ENCODE assay signal across 21 cellular contexts in the genomic region with DNA sequence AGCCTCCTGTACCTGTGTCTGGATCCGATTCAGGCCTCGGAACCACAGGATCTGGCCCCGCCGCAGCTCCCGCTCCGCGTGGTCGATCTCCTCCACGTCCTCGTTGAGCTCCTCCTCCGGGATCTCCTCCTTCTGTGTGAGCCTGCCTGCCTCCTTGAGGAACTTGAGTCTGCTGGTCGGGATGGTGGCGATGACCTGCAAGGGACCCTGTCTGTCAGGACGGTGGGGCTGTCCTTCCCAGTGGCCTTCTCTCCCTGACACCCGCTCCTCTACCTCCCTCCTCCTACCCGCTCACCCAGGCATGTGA. TPM values are rescaled to one million over a fixed set of nuclear protein-coding genes. Genes with fewer than 3 reads are reported as not detected.
"Had no signal": no experiment of that assay in that cellular context is flagged by ENCODE, and none has a peak within 500 bp of the region (broad histone marks: within the 10 kb centered on the region; RNA-seq: fewer than 3 reads in every experiment).

No MANE protein-coding gene starts in this region.

- H3K27me3 Mint-ChIP-seq: activated CD4-positive, alpha-beta T cell treated with anti-CD3 and anti-CD28 coated beads, Interleukin-2, amount 10 ng/mL, durations not matched to agents 7 days and 5 days; naive B cell had no signal

- H3K4me3 Mint-ChIP-seq: activated CD4-positive, alpha-beta T cell treated with anti-CD3 and anti-CD28 coated beads, Interleukin-2, amount 10 ng/mL, durations not matched to agents 7 days and 5 days; naive B cell; stimulated activated naive B cell treated with anti-CD40 and anti-IgM and Interleukin-4, amounts not matched to agents 10 μg/mL and 1 μg/mL and 100 μg/mL, for 72 hours had no signal

- DNase-seq: activated CD4-positive, alpha-beta T cell treated with anti-CD3 and anti-CD28 coated beads, Interleukin-2, amount 10 ng/mL, durations not matched to agents 7 days and 5 days; activated CD8-positive, alpha-beta memory T cell treated with anti-CD3 and anti-CD28 coated beads for 24 hours; activated CD8-positive, alpha-beta memory T cell treated with anti-CD3 and anti-CD28 coated beads, Interleukin-2, amount 50 U/mL, for 48 hours; activated effector memory CD4-positive, alpha-beta T cell treated with Interleukin-2 at 50 U/mL for 16 hours; activated naive CD4-positive, alpha-beta T cell treated with anti-CD3 and anti-CD28 coated beads, Interleukin-2, amount 50 U/mL, for 16 hours; activated T-cell treated with anti-CD3 and anti-CD28 coated beads, Interleukin-2, amount 50 U/mL, for 48 hours; adrenal gland; effector CD8-positive, alpha-beta T cell; esophagus squamous epithelium; mesenchymal stem cell; mucosa of descending colon; naive B cell; pancreas; stimulated activated CD4-positive, alpha-beta T cell treated with anti-CD3 and anti-CD28 coated beads, Interleukin-4, amount 100 ng/mL, for 24 hours; stimulated activated naive B cell treated with anti-CD40 and anti-IgM and Interleukin-4, amounts not matched to agents 10 μg/mL and 1 μg/mL and 100 μg/mL, for 72 hours; T-helper 9 cell; upper lobe of right lung had no signal

- H3K9me3 Mint-ChIP-seq: activated CD4-positive, alpha-beta T cell treated with anti-CD3 and anti-CD28 coated beads, Interleukin-2, amount 10 ng/mL, durations not matched to agents 7 days and 5 days; naive B cell; stimulated activated naive B cell treated with anti-CD40 and anti-IgM and Interleukin-4, amounts not matched to agents 10 μg/mL and 1 μg/mL and 100 μg/mL, for 72 hours had no signal

- H3K27ac Mint-ChIP-seq: activated CD4-positive, alpha-beta T cell treated with anti-CD3 and anti-CD28 coated beads, Interleukin-2, amount 10 ng/mL, durations not matched to agents 7 days and 5 days; stimulated activated naive B cell treated with anti-CD40 and anti-IgM and Interleukin-4, amounts not matched to agents 10 μg/mL and 1 μg/mL and 100 μg/mL, for 72 hours had no signal

- H3K36me3 Mint-ChIP-seq: naive B cell; stimulated activated naive B cell treated with anti-CD40 and anti-IgM and Interleukin-4, amounts not matched to agents 10 μg/mL and 1 μg/mL and 100 μg/mL, for 72 hours had no signal

- ATAC-seq: activated CD4-positive, CD25-positive, alpha-beta regulatory T cell treated with anti-CD3 and anti-CD28 coated beads, Interleukin-2, amount 50 U/mL, for 24 hours; pancreas; sciatic nerve; stimulated activated naive B cell treated with anti-CD40 and anti-IgM and Interleukin-4, amounts not matched to agents 10 μg/mL and 1 μg/mL and 100 μg/mL, for 72 hours; upper lobe of right lung had no signal

RNA-seq across cellular contexts. Expression of a gene that starts 45.4 kb away (rescaled TPM):
- total RNA-seq: bronchial epithelial cell, smooth muscle cell had no signal
